ENCODE assay signal across 9 cellular contexts in the genomic region with DNA sequence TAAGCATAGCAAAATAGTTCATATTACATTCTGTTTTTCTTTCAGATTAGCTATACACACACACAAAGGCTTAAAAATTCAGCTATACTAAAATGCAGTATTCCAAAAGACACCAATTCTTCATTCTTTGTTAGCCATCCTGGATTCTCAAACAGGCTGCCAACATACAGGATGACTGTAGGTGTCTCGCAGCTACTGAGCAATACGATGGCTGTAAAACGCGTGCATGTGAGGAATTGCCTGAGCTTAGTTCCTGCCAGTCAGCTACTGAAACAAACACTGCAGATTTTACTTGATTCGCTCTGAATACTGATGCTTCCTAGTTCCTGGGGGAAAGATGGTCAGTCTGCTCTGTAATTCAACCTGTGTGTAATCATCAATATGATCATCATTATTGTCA. TPM values are rescaled to one million over a fixed set of nuclear protein-coding genes. Genes with fewer than 3 reads are reported as not detected.
A peak's percentile ranks its signal among the peaks of the same experiment; 100 is the strongest.
DNase-seq lines count a peak whose midpoint lies in the region; ATAC-seq, FAIRE-seq and TF ChIP-seq lines count a peak whose summit lies in the region.
"Had no signal": no experiment of that assay in that cellular context is flagged by ENCODE, and none has a peak within 500 bp of the region (broad histone marks: within the 10 kb centered on the region; RNA-seq: fewer than 3 reads in every experiment).

No MANE protein-coding gene starts in this region.

- H3K9me3 ChIP-seq in A673 (ENCODE audit: low read depth, low read length, poor library complexity, severe bottlenecking), result no peaks in the 10 kb centered on the region

- no peak for FAIRE-seq in frontal cortex (lab: Jason Lieb, UNC)
- FAIRE-seq: colon had no signal

- TF ChIP-seq CTCF in A673 (conservative IDR thresholded peaks at IDR 0.05; ENCODE audit: low read depth, low read length) (peak; percentile 39), GM12864 (IDR thresholded peaks at IDR 0.05; ENCODE audit: low read depth, low read length, missing control alignments) (peak; percentile 14), choroid plexus epithelial cell (conservative IDR thresholded peaks at IDR 0.05; ENCODE audit: low read depth, low read length) (peak; percentile 72), progenitor cell of endocrine pancreas (IDR thresholded peaks at IDR 0.05; ENCODE audit: unreplicated experiment) (peak; percentile 24)

- peaks cover 5% of the 10 kb centered on the region for H3K27me3 ChIP-seq in A673 (replicated peaks; ENCODE audit: insufficient read depth, low read depth, low read length, poor library complexity)

- H3K36me3 ChIP-seq in A673 (ENCODE audit: insufficient read depth, low read length, poor library complexity, severe bottlenecking), result no peaks in the 10 kb centered on the region

- intact Hi-C loops in A673 (cut with micrococcal nuclease; ENCODE audit: unreplicated experiment), result no loop called here

- CTCF ChIA-PET in A673 (lab: Charles Lee), result interaction anchor here (0.5 to 0.9 kb wide), 2 partner anchors 14 to 1662 kb away, joined by 5 to 6 read pairs; no protein-coding TSS in a partner anchor

- H3K4me1 ChIP-seq in A673 (ENCODE audit: insufficient read depth, low read length, poor library complexity, severe bottlenecking), result no peaks in the 10 kb centered on the region

- H3K27ac Mint-ChIP-seq in progenitor cell of endocrine pancreas, result no peak overlapping the region

- H3K9me3 Mint-ChIP-seq in progenitor cell of endocrine pancreas (ENCODE audit: low read depth), result no peaks in the 10 kb centered on the region

- peak; percentile 49 for DNase-seq in A673 (ENCODE audit: low spot score)
- no peak for DNase-seq in GM12864 (ENCODE audit: low read depth)
- DNase-seq in NCI-H2107 treated with DMSO at 0.1 percent for 48 hours (lab: John Stamatoyannopoulos, UW; ENCODE audit: unreplicated experiment), result peak; percentile 18
- peak; percentile 80 for DNase-seq in choroid plexus epithelial cell (ENCODE audit: low read depth)
- no peak for DNase-seq in progenitor cell of endocrine pancreas (ENCODE audit: low spot score, unreplicated experiment)
- DNase-seq in stimulated activated CD4-positive, alpha-beta T cell treated with anti-CD3 and anti-CD28 coated beads, Interleukin-15, amount 100 ng/mL, for 24 hours, result no peak
- no peak for DNase-seq in frontal cortex (ENCODE audit: low spot score in 2 of 2)

- no peak for ATAC-seq in HG03439 (IDR thresholded peaks at IDR 0.05; ENCODE audit: unreplicated experiment)

- no peak overlapping the region for H3K4me3 ChIP-seq in A673 (ENCODE audit: low read depth, low read length, poor library complexity, severe bottlenecking)
- H3K4me3 ChIP-seq in GM12864 (ENCODE audit: low read depth, low read length), result no peak overlapping the region
- H3K4me3 ChIP-seq in choroid plexus epithelial cell (ENCODE audit: low read depth, low read length), result no peak overlapping the region

- POLR2A ChIA-PET in A673 (lab: Charles Lee; ENCODE audit: low non-redundant PET), result no interaction called here

- no TSS peak for BruUV-seq in A673 (replicated peaks; lab: Mats Ljungman, UMichigan)

- peaks cover 9% of the 10 kb centered on the region for H3K27me3 Mint-ChIP-seq in progenitor cell of endocrine pancreas

- no peaks in the 10 kb centered on the region for H3K4me1 Mint-ChIP-seq in progenitor cell of endocrine pancreas (ENCODE audit: low read depth)

- H3K36me3 Mint-ChIP-seq in progenitor cell of endocrine pancreas (ENCODE audit: insufficient read depth), result no peaks in the 10 kb centered on the region

- H3K27ac ChIP-seq in A673 (ENCODE audit: low read depth, low read length, poor library complexity, severe bottlenecking), result no peak overlapping the region

- no peak overlapping the region for H3K4me3 Mint-ChIP-seq in progenitor cell of endocrine pancreas (ENCODE audit: low read depth)

RNA-seq across cellular contexts. Expression of a gene that starts 24.7 kb away (rescaled TPM):
- total RNA-seq in A673 (2021), result 447 and 457 TPM in 2 replicates
- total RNA-seq in progenitor cell of endocrine pancreas, result 596 and 597 TPM in 2 replicates
- total RNA-seq in frontal cortex, result 143 TPM

Comparison
In these comparisons a context has a peak if more than half of its experiments do, and no peak if none do; other contexts are left out.
1. DNase-seq: peak in A673 (single experiment), NCI-H2107 treated with DMSO at 0.1 percent for 48 hours (single experiment) and choroid plexus epithelial cell (single experiment); none in GM12864 (single experiment), progenitor cell of endocrine pancreas (single experiment), stimulated activated CD4-positive, alpha-beta T cell treated with anti-CD3 and anti-CD28 coated beads, Interleukin-15, amount 100 ng/mL, for 24 hours (single experiment) and frontal cortex (0 of 2).
2. CTCF ChIP-seq: peak in every context shown above with its lines; median percentile 72 in choroid plexus epithelial cell; 39 in A673; 24 in progenitor cell of endocrine pancreas; 14 in GM12864.